ENCODE assay signal across 8 cellular contexts in genomic region chr15:71386448-71387236, GRCh38.
DNase-seq lines count a peak whose midpoint lies in the region; ATAC-seq, FAIRE-seq and TF ChIP-seq lines count a peak whose summit lies in the region.
"Had no signal": no experiment of that assay in that cellular context is flagged by ENCODE, and none has a peak within 500 bp of the region (broad histone marks: within the 10 kb centered on the region; RNA-seq: fewer than 3 reads in every experiment).

No MANE protein-coding gene starts in this region.

- no peak for ATAC-seq in foreskin keratinocyte
- ATAC-seq in esophagus mucosa: no peak

- DNase-seq in HAP-1 (ENCODE audit: low spot score in 2 of 2) (peak; percentile 55 to 90), RKO (ENCODE audit: low spot score) (peak; percentile 14), foreskin keratinocyte (no peak), small intestine (peak; percentile 30), 8988T (no peak)
- no peak for DNase-seq in stimulated activated CD4-positive, alpha-beta T cell treated with anti-CD3 and anti-CD28 coated beads, Interleukin-4, amount 100 ng/mL, for 24 hours

- H3K36me3 ChIP-seq in HAP-1 (replicated peaks) (no peaks in the 10 kb centered on the region), small intestine (ENCODE audit: control insufficient read depth in 2 of 2, insufficient read depth in 2 of 2, low read length in 2 of 2) (peaks cover 0 to under 1% of the 10 kb centered on the region in 2 donors)

- in situ Hi-C loops in HAP-1 (cut with MboI; ENCODE audit: low sequenced_read_pairs): no loop called here

- WGBS in small intestine, 3 donors: 38 to 61% (median 51%) methylated on average over 10 of the region's 10 CpGs

- H3K27me3 ChIP-seq in HAP-1 (ENCODE audit: low read depth) (no peaks in the 10 kb centered on the region), foreskin keratinocyte (no peaks in the 10 kb centered on the region), small intestine (ENCODE audit: control insufficient read depth in 2 of 2, insufficient read depth in 2 of 2, low read length in 2 of 2) (no peaks in the 10 kb centered on the region)

- FAIRE-seq in small intestine (lab: Jason Lieb, UNC): no peak
- FAIRE-seq: H54 had no signal

- H3K27ac ChIP-seq in foreskin keratinocyte (no peak overlapping the region), small intestine (ENCODE audit: low read depth in 1 of 2, low read length in 1 of 2) (no peak overlapping the region)

- H3K4me1 ChIP-seq in HAP-1 (peaks cover 52% of the 10 kb centered on the region), foreskin keratinocyte (no peaks in the 10 kb centered on the region), small intestine (ENCODE audit: control insufficient read depth in 2 of 2, insufficient read depth in 1 of 2, low read depth in 1 of 2, low read length in 1 of 2) (peaks cover 0 to 8% of the 10 kb centered on the region in 2 donors)

- no peaks in the 10 kb centered on the region for H3K9me3 ChIP-seq in HAP-1
- no peaks in the 10 kb centered on the region for H3K9me3 ChIP-seq in small intestine (ENCODE audit: control insufficient read depth, low read depth)

- TF ChIP-seq CTCF in foreskin keratinocyte (conservative IDR thresholded peaks at IDR 0.05): peak; percentile 60

- H3K4me3 ChIP-seq in HAP-1 (no peak overlapping the region), small intestine (ENCODE audit: low read depth in 1 of 2, low read length in 2 of 2) (no peak overlapping the region)

Comparison
In these comparisons a context has a peak if more than half of its experiments do, and no peak if none do; other contexts are left out.
1. DNase-seq: peak in HAP-1 (2 of 2), RKO (single experiment) and small intestine (single experiment); none in foreskin keratinocyte (0 of 2), stimulated activated CD4-positive, alpha-beta T cell treated with anti-CD3 and anti-CD28 coated beads, Interleukin-4, amount 100 ng/mL, for 24 hours (single experiment) and 8988T (single experiment).